Comparison of ENCODE assay signal across 9 cellular contexts in the genomic region with DNA sequence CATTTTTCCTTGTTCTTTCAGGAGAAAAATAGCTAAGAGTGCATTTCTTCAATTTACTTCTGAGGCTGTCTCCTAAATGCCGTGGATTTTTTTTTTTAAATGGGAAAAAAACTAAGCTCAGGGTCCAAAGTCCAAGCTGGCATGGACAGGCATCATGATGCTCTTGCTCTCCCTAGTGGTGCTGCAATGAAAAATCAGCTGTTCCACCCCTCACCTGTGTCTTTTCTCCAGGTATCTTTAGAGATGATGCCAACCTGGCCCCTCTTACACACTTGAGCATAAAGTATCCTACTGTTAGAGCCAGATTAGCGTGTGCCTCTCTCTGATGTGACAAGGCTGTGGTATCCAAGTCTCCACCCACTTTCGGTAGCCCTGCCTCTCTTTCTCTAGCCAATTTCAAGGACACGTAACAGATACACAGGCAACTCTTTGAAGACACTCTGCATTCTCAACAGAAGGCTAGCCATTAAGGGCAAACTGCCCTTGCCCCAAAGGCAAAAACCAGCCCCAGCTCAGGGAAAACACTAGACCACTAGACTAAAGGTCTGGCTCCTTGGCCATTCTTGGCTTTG.
A peak's percentile ranks its signal among the peaks of the same experiment; 100 is the strongest.
DNase-seq lines count a peak whose midpoint lies in the region; ATAC-seq and TF ChIP-seq lines count a peak whose summit lies in the region.
"Had no signal": no experiment of that assay in that cellular context is flagged by ENCODE, and none has a peak within 500 bp of the region (broad histone marks: within the 10 kb centered on the region; RNA-seq: fewer than 3 reads in every experiment).

No MANE protein-coding gene starts in this region.

- intact Hi-C loops in vagina (cut with DNase I) = no loop called here

- no peak overlapping the region for H3K4me3 Mint-ChIP-seq in neural progenitor cell
- H3K4me3 Mint-ChIP-seq in stimulated activated naive B cell treated with anti-CD40 and anti-IgM and Interleukin-4, amounts not matched to agents 10 μg/mL and 1 μg/mL and 100 μg/mL, for 72 hours = no peak overlapping the region
- H3K4me3 Mint-ChIP-seq: central memory CD8-positive, alpha-beta T cell had no signal

- no peak overlapping the region for H3K4me2 ChIP-seq in neural progenitor cell

- H3K36me3 ChIP-seq in neural progenitor cell (no peaks in the 10 kb centered on the region), vagina (no peaks in the 10 kb centered on the region)

- peaks cover 5% of the 10 kb centered on the region for H3K27me3 Mint-ChIP-seq in neural progenitor cell (ENCODE audit: insufficient read depth, low read depth)
- H3K27me3 Mint-ChIP-seq in stimulated activated naive B cell treated with anti-CD40 and anti-IgM and Interleukin-4, amounts not matched to agents 10 μg/mL and 1 μg/mL and 100 μg/mL, for 72 hours = no peaks in the 10 kb centered on the region
- H3K27me3 Mint-ChIP-seq: central memory CD8-positive, alpha-beta T cell had no signal

- no peaks in the 10 kb centered on the region for H3K36me3 Mint-ChIP-seq in neural progenitor cell
- no peaks in the 10 kb centered on the region for H3K36me3 Mint-ChIP-seq in stimulated activated naive B cell treated with anti-CD40 and anti-IgM and Interleukin-4, amounts not matched to agents 10 μg/mL and 1 μg/mL and 100 μg/mL, for 72 hours

- H3K9ac ChIP-seq in neural progenitor cell = no peak overlapping the region

- no peak for TF ChIP-seq POLR2A in vagina (IDR thresholded peaks at IDR 0.05)

- no peak overlapping the region for H2AFZ ChIP-seq in neural progenitor cell (replicated peaks)

- H3K79me2 ChIP-seq in neural progenitor cell (ENCODE audit: low read depth) = no peaks in the 10 kb centered on the region

- no peak for ATAC-seq in stimulated activated naive B cell treated with anti-CD40 and anti-IgM and Interleukin-4, amounts not matched to agents 10 μg/mL and 1 μg/mL and 100 μg/mL, for 72 hours (replicated peaks)

- H3F3A ChIP-seq in neural progenitor cell (ENCODE audit: low read depth) = no peaks in the 10 kb centered on the region

- peak; percentile 34 for DNase-seq in NCI-H187 treated with DMSO at 0.1 percent for 48 hours (lab: John Stamatoyannopoulos, UW)
- peak; percentile 20 to 51 for DNase-seq in cardiac fibroblast (ENCODE audit: low read depth in 2 of 2)
- DNase-seq in neural progenitor cell (ENCODE audit: low spot score) = no peak
- no peak for DNase-seq in stimulated activated naive B cell treated with anti-CD40 and anti-IgM and Interleukin-4, amounts not matched to agents 10 μg/mL and 1 μg/mL and 100 μg/mL, for 72 hours
- DNase-seq in vagina (ENCODE audit: extremely low spot score in 2 of 2) = no peak
- no peak for DNase-seq in coronary artery (ENCODE audit: low spot score)
- no peak for DNase-seq in superior temporal gyrus (ENCODE audit: extremely low spot score)

- H3K27ac ChIP-seq in neural progenitor cell = no peak overlapping the region
- H3K27ac ChIP-seq in vagina = no peak overlapping the region
- no peak overlapping the region for H3K27ac ChIP-seq in coronary artery

- no peak overlapping the region for H3K4me3 ChIP-seq in cardiac fibroblast (replicated peaks in 1 of 2; ENCODE audit: low read depth in 2 of 2, low read length in 2 of 2)
- no peak overlapping the region for H3K4me3 ChIP-seq in neural progenitor cell
- H3K4me3 ChIP-seq in vagina = no peak overlapping the region
- H3K4me3 ChIP-seq in coronary artery = no peak overlapping the region

- H3K9me3 ChIP-seq in neural progenitor cell (ENCODE audit: low read depth) = no peaks in the 10 kb centered on the region
- H3K9me3 ChIP-seq in vagina = no peaks in the 10 kb centered on the region

- H3K4me1 ChIP-seq in neural progenitor cell = peaks cover 9% of the 10 kb centered on the region
- H3K4me1 ChIP-seq in vagina = no peaks in the 10 kb centered on the region

- H3K27ac Mint-ChIP-seq in neural progenitor cell = no peak overlapping the region
- no peak overlapping the region for H3K27ac Mint-ChIP-seq in stimulated activated naive B cell treated with anti-CD40 and anti-IgM and Interleukin-4, amounts not matched to agents 10 μg/mL and 1 μg/mL and 100 μg/mL, for 72 hours

- H3K27me3 ChIP-seq in neural progenitor cell (peaks cover 5% of the 10 kb centered on the region), vagina (no peaks in the 10 kb centered on the region)

- H3K9me3 Mint-ChIP-seq in neural progenitor cell = peaks cover 2% of the 10 kb centered on the region
- peaks cover 0 to 4% of the 10 kb centered on the region in 2 donors for H3K9me3 Mint-ChIP-seq in stimulated activated naive B cell treated with anti-CD40 and anti-IgM and Interleukin-4, amounts not matched to agents 10 μg/mL and 1 μg/mL and 100 μg/mL, for 72 hours
- H3K9me3 Mint-ChIP-seq: central memory CD8-positive, alpha-beta T cell had no signal

- H4K20me1 ChIP-seq in neural progenitor cell (ENCODE audit: low read depth) = no peaks in the 10 kb centered on the region

- H3K4me1 Mint-ChIP-seq in neural progenitor cell = peaks cover 26% of the 10 kb centered on the region
- no peaks in the 10 kb centered on the region for H3K4me1 Mint-ChIP-seq in stimulated activated naive B cell treated with anti-CD40 and anti-IgM and Interleukin-4, amounts not matched to agents 10 μg/mL and 1 μg/mL and 100 μg/mL, for 72 hours

- peak; percentile 48 for TF ChIP-seq CTCF in GM12873 (IDR thresholded peaks at IDR 0.05; ENCODE audit: insufficient read depth, low read depth, low read length, missing control alignments)
- TF ChIP-seq CTCF in cardiac fibroblast (IDR thresholded peaks at IDR 0.05; ENCODE audit: low read depth, low read length) = peak; percentile 21
- peak; percentile 46 for TF ChIP-seq CTCF in neural progenitor cell (IDR thresholded peaks at IDR 0.05)
- no peak for TF ChIP-seq CTCF in vagina (IDR thresholded peaks at IDR 0.05)
- TF ChIP-seq CTCF in coronary artery (IDR thresholded peaks at IDR 0.05) = no peak

Comparison
In these comparisons a context has a peak if more than half of its experiments do, and no peak if none do; other contexts are left out.
1. CTCF ChIP-seq: peak in GM12873 (single experiment), cardiac fibroblast (single experiment) and neural progenitor cell (single experiment); none in vagina (0 of 3) and coronary artery (single experiment).
2. DNase-seq: peak in NCI-H187 treated with DMSO at 0.1 percent for 48 hours (single experiment) and cardiac fibroblast (2 of 2); none in neural progenitor cell (single experiment), stimulated activated naive B cell treated with anti-CD40 and anti-IgM and Interleukin-4, amounts not matched to agents 10 μg/mL and 1 μg/mL and 100 μg/mL, for 72 hours (single experiment), vagina (0 of 2), coronary artery (single experiment) and superior temporal gyrus (single experiment).